Comparison of ENCODE assay signal across 38 cellular contexts in the genomic region with DNA sequence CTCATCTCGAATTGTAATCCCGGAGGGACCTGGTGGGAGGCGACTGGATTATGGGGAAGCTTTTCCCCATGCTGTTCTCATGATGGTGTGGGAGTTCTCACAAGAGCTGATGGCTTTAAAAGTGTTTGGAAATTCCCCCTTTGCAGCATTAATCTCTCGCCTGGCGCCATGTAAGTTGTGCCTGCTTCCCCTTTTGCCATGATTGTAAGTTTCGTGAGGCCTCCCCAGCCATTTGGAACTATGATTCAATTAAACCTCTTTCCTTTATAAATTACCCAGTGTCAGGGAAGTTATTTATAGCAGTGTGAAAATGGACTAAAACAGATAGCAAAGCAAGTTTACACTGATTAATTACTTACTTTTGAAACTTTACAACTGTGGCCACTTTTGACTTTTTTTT. TPM values are rescaled to one million over a fixed set of nuclear protein-coding genes. Genes with fewer than 3 reads are reported as not detected.
"Had no signal": no experiment of that assay in that cellular context is flagged by ENCODE, and none has a peak within 500 bp of the region (broad histone marks: within the 10 kb centered on the region; RNA-seq: fewer than 3 reads in every experiment).

No MANE protein-coding gene starts in this region.

- H3K27ac Mint-ChIP-seq: activated CD4-positive, alpha-beta memory T cell treated with anti-CD3 and anti-CD28 coated beads, Interleukin-2, amount 10 ng/mL, durations not matched to agents 7 days and 5 days; activated naive CD4-positive, alpha-beta T cell treated with anti-CD3 and anti-CD28 coated beads, Interleukin-2, amount 10 ng/mL, durations not matched to agents 7 days and 5 days; activated naive CD8-positive, alpha-beta T cell treated with anti-CD3 and anti-CD28 coated beads, Interleukin-2, amount 10 ng/mL, durations not matched to agents 7 days and 5 days; activated T-cell treated with anti-CD3 and anti-CD28 coated beads, Interleukin-2, amount 50 U/mL, for 24 hours; brain; naive thymus-derived CD8-positive, alpha-beta T cell; stimulated activated naive B cell treated with anti-CD40 and anti-IgM and Interleukin-4, amounts not matched to agents 10 μg/mL and 1 μg/mL and 100 μg/mL, for 72 hours had no signal

- H3K27me3 ChIP-seq: ascending aorta, cardiac muscle cell, colonic mucosa, heart right ventricle, left lung, sigmoid colon, thyroid gland, upper lobe of left lung, vagina had no signal

- H3K27ac ChIP-seq: ascending aorta, cardiac muscle cell, colonic mucosa, epithelial cell of prostate, esophagus squamous epithelium, heart right ventricle, left lung, lower lobe of right lung, parathyroid adenoma, psoas muscle, sigmoid colon, stomach, thyroid gland, upper lobe of left lung, vagina had no signal

- H3K4me1 ChIP-seq: ascending aorta, colonic mucosa, lower lobe of right lung, parathyroid adenoma, sigmoid colon, stomach, thyroid gland, vagina had no signal

- H3K79me2 ChIP-seq: parathyroid adenoma had no signal

- H3K9me3 Mint-ChIP-seq: activated CD4-positive, alpha-beta memory T cell treated with anti-CD3 and anti-CD28 coated beads, Interleukin-2, amount 10 ng/mL, durations not matched to agents 7 days and 5 days; activated naive CD4-positive, alpha-beta T cell treated with anti-CD3 and anti-CD28 coated beads, Interleukin-2, amount 10 ng/mL, durations not matched to agents 7 days and 5 days; activated naive CD8-positive, alpha-beta T cell treated with anti-CD3 and anti-CD28 coated beads, Interleukin-2, amount 10 ng/mL, durations not matched to agents 7 days and 5 days; activated T-cell treated with anti-CD3 and anti-CD28 coated beads, Interleukin-2, amount 50 U/mL, for 24 hours; brain; naive thymus-derived CD8-positive, alpha-beta T cell; neural crest cell had no signal

- H3K36me3 ChIP-seq: ascending aorta, cardiac muscle cell, colonic mucosa, esophagus squamous epithelium, heart right ventricle, left lung, lower lobe of right lung, sigmoid colon, stomach, thyroid gland, upper lobe of left lung, vagina had no signal

- ATAC-seq: heart right ventricle; left lung; lower lobe of right lung; naive thymus-derived CD8-positive, alpha-beta T cell; psoas muscle; stimulated activated naive B cell treated with anti-CD40 and anti-IgM and Interleukin-4, amounts not matched to agents 10 μg/mL and 1 μg/mL and 100 μg/mL, for 72 hours had no signal

- FAIRE-seq: endometrium, islet of Langerhans, small intestine had no signal

- H3K9ac ChIP-seq: parathyroid adenoma had no signal

- DNase-seq: activated CD4-positive, alpha-beta memory T cell treated with anti-CD3 and anti-CD28 coated beads, Interleukin-2, amount 10 ng/mL, durations not matched to agents 7 days and 5 days; activated CD4-positive, alpha-beta T cell treated with anti-CD3 and anti-CD28 coated beads for 48 hours; activated CD4-positive, CD25-positive, alpha-beta regulatory T cell; activated CD8-positive, alpha-beta memory T cell treated with anti-CD3 and anti-CD28 coated beads, Interleukin-2, amount 50 U/mL, for 48 hours; activated gamma-delta T cell; activated naive CD4-positive, alpha-beta T cell treated with anti-CD3 and anti-CD28 coated beads, Interleukin-2, amount 10 ng/mL, durations not matched to agents 7 days and 5 days; activated naive CD8-positive, alpha-beta T cell treated with anti-CD3 and anti-CD28 coated beads, Interleukin-2, amount 10 ng/mL, durations not matched to agents 7 days and 5 days; activated T-cell treated with anti-CD3 and anti-CD28 coated beads, Interleukin-2, amount 50 U/mL, for 24 hours; cerebellar nuclear complex; colonic mucosa; effector CD8-positive, alpha-beta T cell; esophagus squamous epithelium; foreskin melanocyte; heart right ventricle; left lung; lower lobe of right lung; mesenchymal stem cell; naive thymus-derived CD8-positive, alpha-beta T cell; nucleus accumbens; psoas muscle; sigmoid colon; small intestine; stimulated activated CD4-positive, alpha-beta T cell treated with anti-CD3 and anti-CD28 coated beads, Interleukin-1b, Interleukin-23, amount 100 ng/mL, for 48 hours; stimulated activated naive B cell treated with anti-CD40 and anti-IgM and Interleukin-4, amounts not matched to agents 10 μg/mL and 1 μg/mL and 100 μg/mL, for 72 hours; stomach; thyroid gland; upper lobe of left lung had no signal

- H3K36me3 Mint-ChIP-seq: activated naive CD4-positive, alpha-beta T cell treated with anti-CD3 and anti-CD28 coated beads, Interleukin-2, amount 10 ng/mL, durations not matched to agents 7 days and 5 days; activated naive CD8-positive, alpha-beta T cell treated with anti-CD3 and anti-CD28 coated beads, Interleukin-2, amount 10 ng/mL, durations not matched to agents 7 days and 5 days; brain; naive thymus-derived CD8-positive, alpha-beta T cell; stimulated activated naive B cell treated with anti-CD40 and anti-IgM and Interleukin-4, amounts not matched to agents 10 μg/mL and 1 μg/mL and 100 μg/mL, for 72 hours had no signal

- H3K4me3 ChIP-seq: ascending aorta, cardiac muscle cell, colonic mucosa, esophagus squamous epithelium, heart right ventricle, left lung, lower lobe of right lung, psoas muscle, sigmoid colon, stomach, thyroid gland, upper lobe of left lung, vagina had no signal

- H3K4me3 Mint-ChIP-seq: activated CD4-positive, alpha-beta memory T cell treated with anti-CD3 and anti-CD28 coated beads, Interleukin-2, amount 10 ng/mL, durations not matched to agents 7 days and 5 days; activated naive CD4-positive, alpha-beta T cell treated with anti-CD3 and anti-CD28 coated beads, Interleukin-2, amount 10 ng/mL, durations not matched to agents 7 days and 5 days; activated naive CD8-positive, alpha-beta T cell treated with anti-CD3 and anti-CD28 coated beads, Interleukin-2, amount 10 ng/mL, durations not matched to agents 7 days and 5 days; activated T-cell treated with anti-CD3 and anti-CD28 coated beads, Interleukin-2, amount 50 U/mL, for 24 hours; brain; naive thymus-derived CD8-positive, alpha-beta T cell; neural crest cell; stimulated activated naive B cell treated with anti-CD40 and anti-IgM and Interleukin-4, amounts not matched to agents 10 μg/mL and 1 μg/mL and 100 μg/mL, for 72 hours had no signal

- H3K27me3 Mint-ChIP-seq: stimulated activated naive B cell treated with anti-CD40 and anti-IgM and Interleukin-4, amounts not matched to agents 10 μg/mL and 1 μg/mL and 100 μg/mL, for 72 hours had no signal

- H3K9me3 ChIP-seq: ascending aorta, colonic mucosa, esophagus squamous epithelium, heart right ventricle, left lung, lower lobe of right lung, psoas muscle, sigmoid colon, stomach, thyroid gland, upper lobe of left lung, vagina had no signal

- H2AFZ ChIP-seq: parathyroid adenoma had no signal

RNA-seq across cellular contexts. Expression of gene PAQR9, which starts 27.2 kb away (rescaled TPM):
- total RNA-seq: activated CD4-positive, alpha-beta memory T cell treated with anti-CD3 and anti-CD28 coated beads, Interleukin-2, amount 10 ng/mL, durations not matched to agents 7 days and 5 days; activated naive CD8-positive, alpha-beta T cell treated with anti-CD3 and anti-CD28 coated beads, Interleukin-2, amount 10 ng/mL, durations not matched to agents 7 days and 5 days; ascending aorta; colonic mucosa; dermis microvascular lymphatic vessel endothelial cell; esophagus squamous epithelium; glomerular endothelial cell; left lung; lower lobe of right lung; naive thymus-derived CD8-positive, alpha-beta T cell; sigmoid colon; stomach; thyroid gland; upper lobe of left lung; vagina had no signal
- polyA plus RNA-seq: naive thymus-derived CD8-positive, alpha-beta T cell; sigmoid colon; small intestine; stomach had no signal
